Comparison of ENCODE assay signal across 22 cellular contexts in genomic region chr4:94635172-94635571, GRCh38.
DNase-seq lines count a peak whose midpoint lies in the region; TF ChIP-seq lines count a peak whose summit lies in the region.
"Had no signal": no experiment of that assay in that cellular context is flagged by ENCODE, and none has a peak within 500 bp of the region (broad histone marks: within the 10 kb centered on the region; RNA-seq: fewer than 3 reads in every experiment).

No MANE protein-coding gene starts in this region.

- 71% methylated on average over 2 of the region's 2 CpGs for WGBS in mammary epithelial cell (ENCODE audit: low coverage, missing lambda C conversion rate)

- no peak overlapping the region for H2AFZ ChIP-seq in mammary epithelial cell (ENCODE audit: low read depth, low read length)

- intact Hi-C loops in mammary epithelial cell (cut with micrococcal nuclease): no loop called here
- intact Hi-C loops in activated T-helper 2 cell treated with anti-CD3 and anti-CD28 coated beads, Interferon-gamma antibody, Interleukin-2, Interleukin-4, amounts not matched to agents 10 μg/mL and 5 μg/mL and 100 μg/mL, durations not matched to agents 14 hours and 24 hours and 36 hours (cut with micrococcal nuclease): no loop called here

- H3K4me3 ChIP-seq in AG10803 (ENCODE audit: low read length) (no peak overlapping the region), mammary epithelial cell (replicated peaks in 1 of 3; ENCODE audit: insufficient read depth in 1 of 3, low read depth in 2 of 3, low read length in 3 of 3) (no peak overlapping the region), foreskin fibroblast (ENCODE audit: low read depth in 1 of 2, low read length in 2 of 2) (no peak overlapping the region), coronary artery (no peak overlapping the region)
- H3K4me3 ChIP-seq: sigmoid colon, thyroid gland had no signal

- DNase-seq in AG10803 (ENCODE audit: low read depth): peak; percentile 56
- peak; percentile 23 for DNase-seq in M059J (ENCODE audit: low read depth)
- peak; percentile 22 for DNase-seq in mammary epithelial cell
- peak; percentile 67 to 69 for DNase-seq in foreskin fibroblast
- DNase-seq in activated T-helper 2 cell treated with anti-CD3 and anti-CD28 coated beads, Interferon-gamma antibody, Interleukin-2, Interleukin-4, amounts not matched to agents 10 μg/mL and 5 μg/mL and 100 μg/mL, durations not matched to agents 14 hours and 24 hours and 36 hours (ENCODE audit: low spot score): no peak
- no peak for DNase-seq in immature natural killer cell
- no peak for DNase-seq in NCI-H748 (lab: John Stamatoyannopoulos, UW; ENCODE audit: unreplicated experiment)
- no peak for DNase-seq in coronary artery (ENCODE audit: low spot score)
- DNase-seq: activated CD4-positive, alpha-beta T cell treated with anti-CD3 and anti-CD28 coated beads for 1 hour; activated naive CD8-positive, alpha-beta T cell treated with anti-CD3 and anti-CD28 coated beads for 36 hours; CD4-positive, CD25-positive, alpha-beta regulatory T cell; GOT3; midbrain; NCI-H146; posterior cingulate gyrus; sigmoid colon; stimulated activated CD4-positive, alpha-beta T cell treated with anti-CD3 and anti-CD28 coated beads, Interleukin-1b, Interleukin-23, amount 100 ng/mL, for 48 hours; stimulated activated naive CD4-positive, alpha-beta T cell; SW 1271; thyroid gland had no signal

- no peaks in the 10 kb centered on the region for H3K27me3 ChIP-seq in mammary epithelial cell (ENCODE audit: insufficient read depth, low read length)
- H3K27me3 ChIP-seq: sigmoid colon, thyroid gland had no signal

- no peaks in the 10 kb centered on the region for H3K4me1 ChIP-seq in mammary epithelial cell (ENCODE audit: insufficient read depth, low read length)
- H3K4me1 ChIP-seq: thyroid gland had no signal

- no TSS peak for BruUV-seq in mammary epithelial cell (replicated peaks; lab: Mats Ljungman, UMichigan)

- peaks cover 15% of the 10 kb centered on the region for H3K79me2 ChIP-seq in mammary epithelial cell (ENCODE audit: insufficient read depth, low read length)

- dilution Hi-C loops in mammary epithelial cell (cut with HindIII; ENCODE audit: low sequenced_read_pairs): no loop called here

- no peak overlapping the region for H3K9ac ChIP-seq in mammary epithelial cell (ENCODE audit: insufficient read depth, low read length)

- H3K4me3 Mint-ChIP-seq in activated T-helper 2 cell treated with anti-CD3 and anti-CD28 coated beads, Interferon-gamma antibody, Interleukin-2, Interleukin-4, amounts not matched to agents 10 μg/mL and 5 μg/mL and 100 μg/mL, durations not matched to agents 14 hours and 24 hours and 36 hours (ENCODE audit: low read depth): no peak overlapping the region
- H3K4me3 Mint-ChIP-seq in immature natural killer cell: no peak overlapping the region
- H3K4me3 Mint-ChIP-seq: activated naive CD8-positive, alpha-beta T cell treated with anti-CD3 and anti-CD28 coated beads for 36 hours; brain; CD4-positive, CD25-positive, alpha-beta regulatory T cell; natural killer cell treated with Interleukin-12 subunit alpha and Interleukin-12 subunit beta and Interleukin-15 and Interleukin-18, amount 100 ng/mL, for 72 hours had no signal

- CTCF ChIA-PET in mammary epithelial cell (lab: Charles Lee; ENCODE audit: low non-redundant PET): no interaction called here

- H3K36me3 Mint-ChIP-seq in activated T-helper 2 cell treated with anti-CD3 and anti-CD28 coated beads, Interferon-gamma antibody, Interleukin-2, Interleukin-4, amounts not matched to agents 10 μg/mL and 5 μg/mL and 100 μg/mL, durations not matched to agents 14 hours and 24 hours and 36 hours (ENCODE audit: low read depth): no peaks in the 10 kb centered on the region
- H3K36me3 Mint-ChIP-seq in immature natural killer cell: peaks cover 6 to 22% (median 10%) of the 10 kb centered on the region in 3 donors
- H3K36me3 Mint-ChIP-seq: natural killer cell treated with Interleukin-12 subunit alpha and Interleukin-12 subunit beta and Interleukin-15 and Interleukin-18, amount 100 ng/mL, for 72 hours had no signal

- H3K4me2 ChIP-seq in mammary epithelial cell (ENCODE audit: insufficient read depth, low read depth, low read length): no peak overlapping the region

- TF ChIP-seq CTCF in AG10803 (conservative IDR thresholded peaks at IDR 0.05; ENCODE audit: low read length) (no peak), mammary epithelial cell (conservative IDR thresholded peaks at IDR 0.05 in 1 of 2, IDR thresholded peaks at IDR 0.05 in 1 of 2; ENCODE audit: extremely low read depth in 1 of 2, insufficient read depth in 1 of 2, low read depth in 1 of 2, low read length in 2 of 2) (no peak), foreskin fibroblast (IDR thresholded peaks at IDR 0.05; ENCODE audit: low read depth, low read length) (no peak), coronary artery (IDR thresholded peaks at IDR 0.05) (no peak)

- H4K20me1 ChIP-seq in mammary epithelial cell (ENCODE audit: insufficient read depth, low read length): no peaks in the 10 kb centered on the region

- H3K9me3 ChIP-seq in mammary epithelial cell (replicated peaks; ENCODE audit: insufficient read depth, low read length): no peaks in the 10 kb centered on the region
- H3K9me3 ChIP-seq: sigmoid colon, thyroid gland had no signal

- no peak overlapping the region for H3K27ac Mint-ChIP-seq in activated T-helper 2 cell treated with anti-CD3 and anti-CD28 coated beads, Interferon-gamma antibody, Interleukin-2, Interleukin-4, amounts not matched to agents 10 μg/mL and 5 μg/mL and 100 μg/mL, durations not matched to agents 14 hours and 24 hours and 36 hours
- H3K27ac Mint-ChIP-seq in immature natural killer cell: no peak overlapping the region
- H3K27ac Mint-ChIP-seq: activated naive CD8-positive, alpha-beta T cell treated with anti-CD3 and anti-CD28 coated beads for 36 hours; brain; CD4-positive, CD25-positive, alpha-beta regulatory T cell had no signal

- H3K36me3 ChIP-seq in mammary epithelial cell (ENCODE audit: insufficient read depth, low read length): peaks cover 9% of the 10 kb centered on the region
- H3K36me3 ChIP-seq: thyroid gland had no signal

- in situ Hi-C loops in mammary epithelial cell (cut with MboI; ENCODE audit: low sequenced_read_pairs in 2 of 2): loop anchor here in 1 of 2 donors (25.0 kb wide), 1 partner anchor 477 kb away; no protein-coding TSS in a partner anchor

- H3K9me3 Mint-ChIP-seq in activated T-helper 2 cell treated with anti-CD3 and anti-CD28 coated beads, Interferon-gamma antibody, Interleukin-2, Interleukin-4, amounts not matched to agents 10 μg/mL and 5 μg/mL and 100 μg/mL, durations not matched to agents 14 hours and 24 hours and 36 hours: no peaks in the 10 kb centered on the region
- H3K9me3 Mint-ChIP-seq in immature natural killer cell: no peaks in the 10 kb centered on the region
- H3K9me3 Mint-ChIP-seq: activated naive CD8-positive, alpha-beta T cell treated with anti-CD3 and anti-CD28 coated beads for 36 hours; natural killer cell treated with Interleukin-12 subunit alpha and Interleukin-12 subunit beta and Interleukin-15 and Interleukin-18, amount 100 ng/mL, for 72 hours had no signal

- no peaks in the 10 kb centered on the region for H3K4me1 Mint-ChIP-seq in activated T-helper 2 cell treated with anti-CD3 and anti-CD28 coated beads, Interferon-gamma antibody, Interleukin-2, Interleukin-4, amounts not matched to agents 10 μg/mL and 5 μg/mL and 100 μg/mL, durations not matched to agents 14 hours and 24 hours and 36 hours (ENCODE audit: low read depth)
- H3K4me1 Mint-ChIP-seq in immature natural killer cell: no peaks in the 10 kb centered on the region
- H3K4me1 Mint-ChIP-seq: activated naive CD8-positive, alpha-beta T cell treated with anti-CD3 and anti-CD28 coated beads for 36 hours had no signal

- H3K27me3 Mint-ChIP-seq in activated T-helper 2 cell treated with anti-CD3 and anti-CD28 coated beads, Interferon-gamma antibody, Interleukin-2, Interleukin-4, amounts not matched to agents 10 μg/mL and 5 μg/mL and 100 μg/mL, durations not matched to agents 14 hours and 24 hours and 36 hours (ENCODE audit: low read depth): no peaks in the 10 kb centered on the region
- peaks cover 0 to 1% (median 0%) of the 10 kb centered on the region in 3 donors for H3K27me3 Mint-ChIP-seq in immature natural killer cell (ENCODE audit: low read depth in 3 of 3)
- H3K27me3 Mint-ChIP-seq: activated naive CD8-positive, alpha-beta T cell treated with anti-CD3 and anti-CD28 coated beads for 36 hours; brain; CD4-positive, CD25-positive, alpha-beta regulatory T cell; natural killer cell treated with Interleukin-12 subunit alpha and Interleukin-12 subunit beta and Interleukin-15 and Interleukin-18, amount 100 ng/mL, for 72 hours had no signal

- H3K27ac ChIP-seq in mammary epithelial cell (ENCODE audit: insufficient read depth, low read depth, low read length) (no peak overlapping the region), coronary artery (no peak overlapping the region)
- H3K27ac ChIP-seq: sigmoid colon, thyroid gland had no signal

Comparison
In these comparisons a context has a peak if more than half of its experiments do, and no peak if none do; other contexts are left out.
1. DNase-seq: peak in AG10803 (single experiment), M059J (single experiment), mammary epithelial cell (single experiment) and foreskin fibroblast (2 of 2); none in activated T-helper 2 cell treated with anti-CD3 and anti-CD28 coated beads, Interferon-gamma antibody, Interleukin-2, Interleukin-4, amounts not matched to agents 10 μg/mL and 5 μg/mL and 100 μg/mL, durations not matched to agents 14 hours and 24 hours and 36 hours (single experiment), immature natural killer cell (0 of 3), NCI-H748 (single experiment) and coronary artery (single experiment).